ENCODE assay signal across 18 cellular contexts in genomic region chr13:90084684-90085290, GRCh38.
"Had no signal": no experiment of that assay in that cellular context is flagged by ENCODE, and none has a peak within 500 bp of the region (broad histone marks: within the 10 kb centered on the region; RNA-seq: fewer than 3 reads in every experiment).

No MANE protein-coding gene starts in this region.

- DNase-seq: activated CD4-positive, alpha-beta T cell treated with anti-CD3 and anti-CD28 coated beads for 4 hours; activated CD8-positive, alpha-beta T cell treated with anti-CD3 and anti-CD28 coated beads for 36 hours; activated effector memory CD4-positive, alpha-beta T cell treated with Interleukin-2 at 50 U/mL for 16 hours; activated T-cell treated with anti-CD3 and anti-CD28 coated beads, Interleukin-2, amount 50 U/mL, for 4 hours; amygdala; effector memory CD8-positive, alpha-beta T cell; hippocampal formation; left lung; mammary epithelial cell; naive B cell; ovary; right lobe of liver; T-helper 17 cell had no signal

- H3K4me3 ChIP-seq: left lung, neural progenitor cell, ovary, right lobe of liver, suprapubic skin had no signal

- FAIRE-seq: keratinocyte had no signal

- ATAC-seq: activated CD8-positive, alpha-beta T cell treated with anti-CD3 and anti-CD28 coated beads for 36 hours; activated naive CD4-positive, alpha-beta T cell treated with anti-CD3 and anti-CD28 coated beads, Interleukin-2, amount 50 U/mL, for 72 hours; activated T-cell treated with anti-CD3 and anti-CD28 coated beads, Interleukin-2, amount 50 U/mL, for 4 hours; effector memory CD8-positive, alpha-beta T cell; left lung; right lobe of liver; T-helper 17 cell had no signal

- H3K27ac ChIP-seq: epithelial cell of prostate, left lung, neural progenitor cell, ovary, right lobe of liver, suprapubic skin had no signal
